2 cellular contexts compared by ENCODE assay signal in genomic region chr3:197700095-197700494, GRCh38.
TF ChIP-seq lines count a peak whose summit lies in the region.

No MANE protein-coding gene starts in this region.

TF ChIP-seq in IMR-90, 13 proteins besides CTCF, POLR2A, EP300 and RAD21:
- no peak for TF ChIP-seq SMC3 (IDR thresholded peaks at IDR 0.05; ENCODE audit: low read depth, low read length)
- no peak for TF ChIP-seq MAZ (IDR thresholded peaks at IDR 0.05; ENCODE audit: borderline replicate concordance, low read depth, low read length)
- no peak for TF ChIP-seq RFX5 (IDR thresholded peaks at IDR 0.05; ENCODE audit: low read depth, low read length)
- no peak for TF ChIP-seq NFE2L2 (IDR thresholded peaks at IDR 0.05; ENCODE audit: low read depth, low read length)
- no peak for TF ChIP-seq ELK1 (IDR thresholded peaks at IDR 0.05; ENCODE audit: borderline replicate concordance, low read depth, low read length)
- TF ChIP-seq RCOR1 (IDR thresholded peaks at IDR 0.05; ENCODE audit: insufficient replicate concordance, low read length) = no peak
- no peak for TF ChIP-seq CHD1 (IDR thresholded peaks at IDR 0.05; ENCODE audit: low read depth, low read length)
- TF ChIP-seq MAFK (IDR thresholded peaks at IDR 0.05; ENCODE audit: low read depth, low read length) = no peak
- TF ChIP-seq USF2 (IDR thresholded peaks at IDR 0.05; ENCODE audit: low read depth, low read length) = no peak
- no peak for TF ChIP-seq FOS (IDR thresholded peaks at IDR 0.05; ENCODE audit: low read depth, low read length)
- TF ChIP-seq BHLHE40 (IDR thresholded peaks at IDR 0.05; ENCODE audit: low read depth, low read length) = no peak
- TF ChIP-seq MXI1 (IDR thresholded peaks at IDR 0.05; ENCODE audit: borderline replicate concordance, low read depth, low read length) = no peak
- no peak for TF ChIP-seq CEBPB (IDR thresholded peaks at IDR 0.05; ENCODE audit: low read depth, low read length)

TF ChIP-seq in H1, 55 proteins besides CTCF, POLR2A, EP300 and RAD21:
- TF ChIP-seq ZNF274 (IDR thresholded peaks at IDR 0.05; ENCODE audit: borderline replicate concordance, extremely low read depth, low read length) (no peak), RBBP5 (IDR thresholded peaks at IDR 0.05; ENCODE audit: borderline replicate concordance, low read depth, low read length) (no peak), NRF1 (IDR thresholded peaks at IDR 0.05; ENCODE audit: low read depth, low read length) (no peak)
